23 cellular contexts compared by ENCODE assay signal in the genomic region with DNA sequence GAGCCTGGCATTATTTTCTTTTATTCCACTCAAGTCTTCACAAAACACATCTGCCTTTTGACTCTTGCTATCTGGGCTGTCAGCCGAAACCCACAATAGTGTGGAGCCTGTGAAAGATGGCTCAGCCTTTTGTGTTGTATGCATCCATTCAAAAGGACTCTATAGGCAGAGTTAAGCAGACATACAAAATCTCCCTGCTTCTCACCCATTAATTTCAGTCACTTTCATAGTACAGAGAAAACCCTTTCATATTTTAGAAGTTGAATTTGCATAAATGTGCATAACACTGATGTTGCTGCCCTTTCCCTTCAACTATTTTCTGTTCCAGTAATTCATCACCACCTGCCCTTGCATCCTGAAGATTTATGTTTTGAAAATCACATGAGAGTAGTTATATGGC.
"Had no signal": no experiment of that assay in that cellular context is flagged by ENCODE, and none has a peak within 500 bp of the region (broad histone marks: within the 10 kb centered on the region; RNA-seq: fewer than 3 reads in every experiment).

No MANE protein-coding gene starts in this region.

- H3K4me1 Mint-ChIP-seq: activated CD4-positive, alpha-beta T cell treated with anti-CD3 and anti-CD28 coated beads, Interleukin-2, amount 10 ng/mL, durations not matched to agents 7 days and 5 days; activated naive CD4-positive, alpha-beta T cell treated with anti-CD3 and anti-CD28 coated beads, Interleukin-2, amount 10 ng/mL, durations not matched to agents 7 days and 5 days; central memory CD8-positive, alpha-beta T cell had no signal

- H3K9me3 ChIP-seq: ascending aorta, colonic mucosa, ovary, psoas muscle had no signal

- H3K27me3 ChIP-seq: colonic mucosa, ovary had no signal

- H3K4me1 ChIP-seq: ascending aorta, colonic mucosa, foreskin keratinocyte, psoas muscle, tibial artery had no signal

- H3K4me3 Mint-ChIP-seq: activated CD4-positive, alpha-beta T cell treated with anti-CD3 and anti-CD28 coated beads, Interleukin-2, amount 10 ng/mL, durations not matched to agents 7 days and 5 days; activated CD8-positive, alpha-beta T cell treated with anti-CD3 and anti-CD28 coated beads, Interleukin-2, amount 10 ng/mL, durations not matched to agents 7 days and 5 days; activated naive CD4-positive, alpha-beta T cell treated with anti-CD3 and anti-CD28 coated beads, Interleukin-2, amount 10 ng/mL, durations not matched to agents 7 days and 5 days; activated T-cell treated with anti-CD3 and anti-CD28 coated beads, Interleukin-2, amount 50 U/mL, for 4 hours; central memory CD8-positive, alpha-beta T cell; natural killer cell treated with Interleukin-12 subunit alpha and Interleukin-12 subunit beta and Interleukin-15 and Interleukin-18, amount 100 ng/mL, for 72 hours had no signal

- ATAC-seq: activated CD8-positive, alpha-beta T cell treated with anti-CD3 and anti-CD28 coated beads, Interleukin-2, amount 10 ng/mL, durations not matched to agents 7 days and 5 days; activated T-cell treated with anti-CD3 and anti-CD28 coated beads, Interleukin-2, amount 50 U/mL, for 4 hours; foreskin keratinocyte; left lobe of liver; natural killer cell treated with Interleukin-12 subunit alpha and Interleukin-12 subunit beta and Interleukin-15 and Interleukin-18, amount 100 ng/mL, for 72 hours; psoas muscle; right cardiac atrium had no signal

- H3K36me3 ChIP-seq: ascending aorta, colonic mucosa, ovary, tibial artery had no signal

- H3K27me3 Mint-ChIP-seq: activated naive CD4-positive, alpha-beta T cell treated with anti-CD3 and anti-CD28 coated beads, Interleukin-2, amount 10 ng/mL, durations not matched to agents 7 days and 5 days had no signal

- FAIRE-seq: kidney had no signal

- DNase-seq: activated CD4-positive, alpha-beta T cell treated with anti-CD3 and anti-CD28 coated beads, Interleukin-2, amount 10 ng/mL, durations not matched to agents 7 days and 5 days; activated CD4-positive, CD25-positive, alpha-beta regulatory T cell; activated CD8-positive, alpha-beta T cell treated with anti-CD3 and anti-CD28 coated beads, Interleukin-2, amount 10 ng/mL, durations not matched to agents 7 days and 5 days; activated effector memory CD4-positive, alpha-beta T cell treated with Interleukin-2 at 50 U/mL for 16 hours; activated naive CD4-positive, alpha-beta T cell treated with anti-CD3 and anti-CD28 coated beads, Interleukin-2, amount 10 ng/mL, durations not matched to agents 7 days and 5 days; activated T-cell treated with anti-CD3 and anti-CD28 coated beads, Interleukin-2, amount 50 U/mL, for 4 hours; colonic mucosa; foreskin keratinocyte; glutamatergic neuron; hippocampal formation; kidney; ovary; psoas muscle; right cardiac atrium; stimulated activated CD4-positive, alpha-beta T cell treated with anti-CD3 and anti-CD28 coated beads, Interleukin-2, amount 100 ng/mL, for 24 hours; stimulated activated naive CD4-positive, alpha-beta T cell treated with Interleukin-2 at 50 U/mL for 16 hours; T-helper 2 cell; tibial artery had no signal

- H3K27ac Mint-ChIP-seq: activated CD4-positive, alpha-beta T cell treated with anti-CD3 and anti-CD28 coated beads, Interleukin-2, amount 10 ng/mL, durations not matched to agents 7 days and 5 days; activated CD8-positive, alpha-beta T cell treated with anti-CD3 and anti-CD28 coated beads, Interleukin-2, amount 10 ng/mL, durations not matched to agents 7 days and 5 days; activated naive CD4-positive, alpha-beta T cell treated with anti-CD3 and anti-CD28 coated beads, Interleukin-2, amount 10 ng/mL, durations not matched to agents 7 days and 5 days; natural killer cell treated with Interleukin-12 subunit alpha and Interleukin-12 subunit beta and Interleukin-15 and Interleukin-18, amount 100 ng/mL, for 72 hours had no signal

- H3K27ac ChIP-seq: ascending aorta, colonic mucosa, foreskin keratinocyte, ovary, psoas muscle, tibial artery had no signal

- H3K4me3 ChIP-seq: ascending aorta, colonic mucosa, lung, ovary, psoas muscle, tibial artery had no signal
